Comparison of ENCODE assay signal across 8 cellular contexts in the genomic region with DNA sequence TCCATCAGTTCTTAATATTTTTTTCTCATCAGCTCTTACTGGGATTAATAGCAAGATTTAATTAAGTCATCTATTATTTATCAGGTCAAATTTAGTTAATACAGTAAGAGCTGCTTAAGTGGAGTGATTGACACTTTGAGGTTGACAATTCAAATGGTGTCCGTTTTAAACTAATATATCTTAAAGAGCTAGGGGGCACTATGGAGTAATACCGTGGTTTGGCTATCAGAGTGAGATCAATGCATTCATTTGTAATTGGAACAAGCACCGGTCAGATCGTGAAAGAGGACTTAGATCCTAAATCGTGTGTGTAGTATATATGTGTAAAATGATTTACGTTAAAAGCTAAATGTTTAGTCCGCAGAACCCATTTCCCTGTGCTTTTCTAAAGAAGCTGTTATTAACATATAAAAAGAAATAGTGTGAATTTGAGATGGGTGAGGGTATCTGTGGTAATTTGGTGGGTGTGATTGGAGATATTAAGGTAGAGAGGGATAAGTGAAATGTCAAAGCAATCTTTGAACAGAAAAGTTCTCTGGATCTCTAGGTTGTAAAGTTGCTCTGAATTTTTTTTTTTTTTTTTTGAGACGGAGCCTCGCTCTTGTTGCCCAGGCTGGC. TPM values are rescaled to one million over a fixed set of nuclear protein-coding genes. Genes with fewer than 3 reads are reported as not detected.
DNase-seq lines count a peak whose midpoint lies in the region; ATAC-seq and TF ChIP-seq lines count a peak whose summit lies in the region.

No MANE protein-coding gene starts in this region.

- no peak for ATAC-seq in activated naive CD8-positive, alpha-beta T cell treated with anti-CD3 and anti-CD28 coated beads, Interleukin-2, amount 50 U/mL, for 24 hours
- ATAC-seq in GM21447 (IDR thresholded peaks at IDR 0.05; ENCODE audit: unreplicated experiment): no peak

- H2AFZ ChIP-seq in hepatocyte: no peak overlapping the region

- H3K9me3 ChIP-seq in hepatocyte (ENCODE audit: low read depth): no peaks in the 10 kb centered on the region

- no peaks in the 10 kb centered on the region for H3K27me3 ChIP-seq in hepatocyte

- H3K4me3 ChIP-seq in hepatocyte: peak overlapping the region; percentile 88

- H3K9me3 Mint-ChIP-seq in activated naive CD8-positive, alpha-beta T cell treated with anti-CD3 and anti-CD28 coated beads, Interleukin-2, amount 50 U/mL, for 24 hours: no peaks in the 10 kb centered on the region

- H3K27ac ChIP-seq in hepatocyte: peak overlapping the region; percentile 99

- peaks cover 71% of the 10 kb centered on the region for H3K79me2 ChIP-seq in hepatocyte

- 27% methylated on average over 9 of the region's 9 CpGs for WGBS in hepatocyte (ENCODE audit: low lambda C conversion rate, missing lambda C conversion rate)

- no peak overlapping the region for H3K27ac Mint-ChIP-seq in activated naive CD8-positive, alpha-beta T cell treated with anti-CD3 and anti-CD28 coated beads, Interleukin-2, amount 50 U/mL, for 24 hours

- no peak for DNase-seq in AG09319 (ENCODE audit: extremely low read depth, low read depth)
- peak; percentile 28 for DNase-seq in NCI-H2227 treated with DMSO at 0.1 percent for 48 hours (lab: John Stamatoyannopoulos, UW)
- no peak for DNase-seq in activated naive CD8-positive, alpha-beta T cell treated with anti-CD3 and anti-CD28 coated beads, Interleukin-2, amount 50 U/mL, for 24 hours
- peak; percentile 67 for DNase-seq in hepatocyte (ENCODE audit: low spot score)
- DNase-seq in smooth muscle cell of the brain vasculature (ENCODE audit: low read depth, low spot score): peak; percentile 26
- DNase-seq in stimulated activated CD4-positive, alpha-beta T cell treated with anti-CD3 and anti-CD28 coated beads, Interleukin-2, amount 100 ng/mL, for 24 hours: no peak

- TF ChIP-seq CTCF in AG09319 (IDR thresholded peaks at IDR 0.05; ENCODE audit: low read depth, low read length) (peak; percentile 49), GM12873 (IDR thresholded peaks at IDR 0.05; ENCODE audit: insufficient read depth, low read depth, low read length, missing control alignments) (peak; percentile 53), hepatocyte (IDR thresholded peaks at IDR 0.05; ENCODE audit: poor library complexity) (peak; percentile 66)

- H3K9me2 ChIP-seq in hepatocyte (replicated peaks; ENCODE audit: insufficient read depth): no peaks in the 10 kb centered on the region

- peak overlapping the region; percentile 96 for H3K4me3 Mint-ChIP-seq in activated naive CD8-positive, alpha-beta T cell treated with anti-CD3 and anti-CD28 coated beads, Interleukin-2, amount 50 U/mL, for 24 hours

- H3K4me2 ChIP-seq in hepatocyte: peak overlapping the region; percentile 85

- peaks cover 10% of the 10 kb centered on the region for H3K4me1 ChIP-seq in hepatocyte (ENCODE audit: insufficient read depth)

- no peaks in the 10 kb centered on the region for H3K36me3 Mint-ChIP-seq in activated naive CD8-positive, alpha-beta T cell treated with anti-CD3 and anti-CD28 coated beads, Interleukin-2, amount 50 U/mL, for 24 hours (ENCODE audit: low read depth)

- H3K4me1 Mint-ChIP-seq in activated naive CD8-positive, alpha-beta T cell treated with anti-CD3 and anti-CD28 coated beads, Interleukin-2, amount 50 U/mL, for 24 hours: peaks cover 30% of the 10 kb centered on the region

- no peaks in the 10 kb centered on the region for H3K27me3 Mint-ChIP-seq in activated naive CD8-positive, alpha-beta T cell treated with anti-CD3 and anti-CD28 coated beads, Interleukin-2, amount 50 U/mL, for 24 hours

- H4K20me1 ChIP-seq in hepatocyte (ENCODE audit: insufficient read depth, poor library complexity, severe bottlenecking): peaks cover 34% of the 10 kb centered on the region

- no peaks in the 10 kb centered on the region for H3K36me3 ChIP-seq in hepatocyte (replicated peaks; ENCODE audit: insufficient read depth, low read depth)

RNA-seq across cellular contexts. Expression of gene SIK2, which starts 2.3 kb away (rescaled TPM):
- total RNA-seq in hepatocyte: 20.5 and 22.2 TPM in 2 replicates
- polyA plus RNA-seq in hepatocyte: 3.1 and 3.2 TPM in 2 replicates

Comparison
In these comparisons a context has a peak if more than half of its experiments do, and no peak if none do; other contexts are left out.
1. DNase-seq: peak in NCI-H2227 treated with DMSO at 0.1 percent for 48 hours (single experiment), hepatocyte (single experiment) and smooth muscle cell of the brain vasculature (single experiment); none in AG09319 (single experiment), activated naive CD8-positive, alpha-beta T cell treated with anti-CD3 and anti-CD28 coated beads, Interleukin-2, amount 50 U/mL, for 24 hours (single experiment) and stimulated activated CD4-positive, alpha-beta T cell treated with anti-CD3 and anti-CD28 coated beads, Interleukin-2, amount 100 ng/mL, for 24 hours (0 of 2).
2. Peak in every context shown above with its lines, with median percentiles within 50 percentile points of each other: CTCF ChIP-seq.